Comparison of ENCODE assay signal across 15 cellular contexts in the genomic region with DNA sequence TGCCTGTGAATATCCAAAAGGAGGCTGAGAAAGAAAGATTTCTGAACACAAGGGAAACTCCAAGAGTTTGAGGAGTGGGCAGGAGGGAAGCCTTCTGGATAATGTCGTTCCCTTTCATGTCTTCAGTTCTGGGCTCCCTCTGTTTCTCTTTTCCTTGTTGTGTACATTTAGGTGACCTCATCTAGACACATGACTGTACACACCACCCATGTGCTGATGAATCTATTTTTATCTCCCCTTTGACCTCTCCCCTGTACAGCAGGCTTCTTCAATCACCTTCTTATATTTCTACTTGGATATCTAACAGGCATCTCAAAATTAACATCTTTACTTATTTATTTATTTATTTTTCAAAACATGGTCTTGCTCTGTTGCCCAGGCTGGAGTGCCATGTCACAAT.
"Had no signal": no experiment of that assay in that cellular context is flagged by ENCODE, and none has a peak within 500 bp of the region (broad histone marks: within the 10 kb centered on the region; RNA-seq: fewer than 3 reads in every experiment).

No MANE protein-coding gene starts in this region.

- H3K9me3 ChIP-seq: ascending aorta, colonic mucosa, neutrophil, tibial artery had no signal

- H3K4me1 Mint-ChIP-seq: naive B cell had no signal

- DNase-seq: activated gamma-delta T cell; activated T-cell treated with anti-CD3 and anti-CD28 coated beads, Interleukin-2, amount 50 U/mL, for 1 hour; colonic mucosa; effector CD8-positive, alpha-beta T cell; midbrain; naive B cell; retina; tibial artery had no signal

- H3K4me3 Mint-ChIP-seq: activated naive CD8-positive, alpha-beta T cell; naive B cell had no signal

- H3K27me3 Mint-ChIP-seq: activated naive CD8-positive, alpha-beta T cell; naive B cell had no signal

- H3K27me3 ChIP-seq: ascending aorta, cardiac muscle cell, colonic mucosa, hepatocyte, neutrophil, tibial artery had no signal

- H3K27ac Mint-ChIP-seq: naive B cell had no signal

- H3K4me3 ChIP-seq: ascending aorta, cardiac muscle cell, colonic mucosa, hepatocyte, tibial artery had no signal

- H3K27ac ChIP-seq: ascending aorta, cardiac muscle cell, colonic mucosa, epithelial cell of prostate, hepatocyte, neutrophil, tibial artery, VCaP had no signal

- H3K36me3 ChIP-seq: ascending aorta, cardiac muscle cell, colonic mucosa, neutrophil, tibial artery had no signal

- H3K4me1 ChIP-seq: ascending aorta, colonic mucosa, tibial artery had no signal

- H3K36me3 Mint-ChIP-seq: naive B cell had no signal
